ENCODE assay signal across 8 cellular contexts in the genomic region with DNA sequence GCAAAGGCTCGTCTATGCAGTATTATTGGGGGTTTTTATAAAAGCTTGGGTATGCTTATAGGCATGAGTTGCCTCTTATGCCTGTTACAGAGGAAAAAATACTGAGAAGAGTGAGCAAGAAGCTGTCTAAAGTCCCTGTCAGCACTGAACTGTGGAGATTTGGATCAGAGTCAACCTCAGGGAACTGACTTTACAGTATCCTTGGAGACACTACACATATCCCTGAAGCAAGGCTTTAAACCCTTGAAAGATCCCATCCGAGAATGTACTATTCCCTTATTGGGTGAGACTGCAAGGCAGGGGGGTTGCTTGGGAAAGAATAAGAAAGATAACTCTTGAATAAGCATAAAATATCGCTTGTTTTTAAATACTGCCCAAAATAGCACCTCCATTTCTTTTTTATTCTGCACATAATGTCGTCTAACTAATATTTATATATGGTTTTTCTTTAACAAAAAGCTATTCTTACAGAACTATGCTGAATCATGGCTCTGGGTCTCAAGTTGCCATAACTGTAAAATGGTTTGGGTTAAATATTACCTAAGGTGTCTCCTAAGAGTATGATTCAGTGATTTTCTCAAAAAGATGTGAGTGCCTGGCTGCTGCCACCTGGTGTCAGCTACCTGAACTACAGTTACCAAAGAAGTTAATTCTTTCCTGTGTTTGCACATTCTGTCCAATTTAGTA.
DNase-seq lines count a peak whose midpoint lies in the region; ATAC-seq, FAIRE-seq and TF ChIP-seq lines count a peak whose summit lies in the region.

No MANE protein-coding gene starts in this region.

- H3K9me3 Mint-ChIP-seq in WTC11 = no peaks in the 10 kb centered on the region

- no peaks in the 10 kb centered on the region for H3K27me3 Mint-ChIP-seq in WTC11 (ENCODE audit: low read depth)

- no peak for FAIRE-seq in small intestine (lab: Jason Lieb, UNC)

- POLR2A ChIA-PET in WTC11 (lab: Charles Lee) = no interaction called here

- no peak overlapping the region for H3K27ac ChIP-seq in small intestine (ENCODE audit: low read depth in 1 of 2, low read length in 1 of 2)

- 35 to 55% (median 37%) methylated on average over 4 of the region's 4 CpGs for WGBS in small intestine, 3 donors

- H3K4me1 Mint-ChIP-seq in WTC11 = peaks cover 20% of the 10 kb centered on the region

- H3K36me3 Mint-ChIP-seq in WTC11 = no peaks in the 10 kb centered on the region

- H3K4me3 Mint-ChIP-seq in WTC11 = no peak overlapping the region

- H3K4me3 ChIP-seq in HAP-1 = no peak overlapping the region
- no peak overlapping the region for H3K4me3 ChIP-seq in small intestine (ENCODE audit: low read depth in 1 of 2, low read length in 2 of 2)

- H3K27me3 ChIP-seq in HAP-1 (ENCODE audit: low read depth) (no peaks in the 10 kb centered on the region), small intestine (ENCODE audit: control insufficient read depth in 2 of 2, insufficient read depth in 2 of 2, low read length in 2 of 2) (no peaks in the 10 kb centered on the region)

- ATAC-seq in WTC11 = 0 out of 2 replicates have a peak, but pooled peaks have one; percentile 32

- peak; percentile 15 for TF ChIP-seq CTCF in GM12801 (IDR thresholded peaks at IDR 0.05; ENCODE audit: extremely low read depth, insufficient read length)
- TF ChIP-seq CTCF in LNCAP (IDR thresholded peaks at IDR 0.05) = peak; percentile 90
- TF ChIP-seq CTCF in WTC11 (IDR thresholded peaks at IDR 0.05) = peak; percentile 60

- DNase-seq in ACHN (peak; percentile 86), HAP-1 (ENCODE audit: low spot score in 2 of 2) (peak; percentile 47 to 68), WTC11 (ENCODE audit: low spot score) (peak; percentile 44), glomerular visceral epithelial cell (ENCODE audit: extremely low spot score) (peak; percentile 79), small intestine (peak; percentile 31)
- no peak for DNase-seq in NK-92 treated with Interleukin-12 subunit alpha and Interleukin-12 subunit beta, amount 100 ng/mL, for 24 hours (lab: John Stamatoyannopoulos, UW)

- H3K9me3 ChIP-seq in HAP-1 (no peaks in the 10 kb centered on the region), small intestine (ENCODE audit: control insufficient read depth, low read depth) (no peaks in the 10 kb centered on the region)

- H3K36me3 ChIP-seq in HAP-1 (replicated peaks) = no peaks in the 10 kb centered on the region
- H3K36me3 ChIP-seq in small intestine (ENCODE audit: control insufficient read depth in 2 of 2, insufficient read depth in 2 of 2, low read length in 2 of 2) = no peaks in the 10 kb centered on the region

- H3K27ac Mint-ChIP-seq in WTC11 = no peak overlapping the region

- CTCF ChIA-PET in WTC11 (lab: Charles Lee) = interaction anchor here (0.9 to 1.6 kb wide), 9 partner anchors 10 to 180 kb away, joined by 3 to 6 read pairs (median 4); no protein-coding TSS in a partner anchor

- H3K4me1 ChIP-seq in HAP-1 (no peaks in the 10 kb centered on the region), small intestine (ENCODE audit: control insufficient read depth in 2 of 2, insufficient read depth in 1 of 2, low read depth in 1 of 2, low read length in 1 of 2) (no peaks in the 10 kb centered on the region)

- in situ Hi-C loops in ACHN (cut with HindIII; ENCODE audit: low pct_ligation_motif_present, low pct_unique_long_range_greater_than_20kb, low sequenced_read_pairs) (no loop called here), HAP-1 (cut with MboI; ENCODE audit: low sequenced_read_pairs) (loop anchor here (25.0 kb wide), 1 partner anchor 148 kb away; no protein-coding TSS in a partner anchor)

TF ChIP-seq in WTC11, 78 proteins besides CTCF, POLR2A, EP300 and RAD21:
- TF ChIP-seq ZNF423 (CRISPR knock-in tag; IDR thresholded peaks at IDR 0.05) (no peak), E2F4 (CRISPR knock-in tag; IDR thresholded peaks at IDR 0.05; ENCODE audit: borderline replicate concordance, low read depth) (no peak), ELF4 (CRISPR knock-in tag; IDR thresholded peaks at IDR 0.05; ENCODE audit: low read depth) (no peak), USF1 (CRISPR knock-in tag; IDR thresholded peaks at IDR 0.05) (no peak), ZNF671 (CRISPR knock-in tag; IDR thresholded peaks at IDR 0.05) (no peak), ATF2 (CRISPR knock-in tag; IDR thresholded peaks at IDR 0.05; ENCODE audit: borderline replicate concordance, low read depth) (no peak), KAT7 (CRISPR knock-in tag; IDR thresholded peaks at IDR 0.05; ENCODE audit: borderline replicate concordance) (no peak), MLX (CRISPR knock-in tag; IDR thresholded peaks at IDR 0.05) (no peak), ZBTB21 (CRISPR knock-in tag; IDR thresholded peaks at IDR 0.05; ENCODE audit: borderline replicate concordance) (no peak), FOXJ3 (CRISPR knock-in tag; IDR thresholded peaks at IDR 0.05; ENCODE audit: borderline replicate concordance) (no peak), EMX1 (CRISPR knock-in tag; IDR thresholded peaks at IDR 0.05) (no peak)
- TF ChIP-seq, protein P1, sequence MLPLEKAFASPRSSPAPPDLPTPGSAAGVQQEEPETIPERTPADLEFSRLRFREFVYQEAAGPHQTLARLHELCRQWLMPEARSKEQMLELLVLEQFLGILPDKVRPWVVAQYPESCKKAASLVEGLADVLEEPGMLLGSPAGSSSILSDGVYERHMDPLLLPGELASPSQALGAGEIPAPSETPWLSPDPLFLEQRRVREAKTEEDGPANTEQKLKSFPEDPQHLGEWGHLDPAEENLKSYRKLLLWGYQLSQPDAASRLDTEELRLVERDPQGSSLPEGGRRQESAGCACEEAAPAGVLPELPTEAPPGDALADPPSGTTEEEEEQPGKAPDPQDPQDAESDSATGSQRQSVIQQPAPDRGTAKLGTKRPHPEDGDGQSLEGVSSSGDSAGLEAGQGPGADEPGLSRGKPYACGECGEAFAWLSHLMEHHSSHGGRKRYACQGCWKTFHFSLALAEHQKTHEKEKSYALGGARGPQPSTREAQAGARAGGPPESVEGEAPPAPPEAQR (CRISPR knock-in tag; IDR thresholded peaks at IDR 0.05) = no peak

Comparison
In these comparisons a context has a peak if more than half of its experiments do, and no peak if none do; other contexts are left out.
1. CTCF ChIP-seq: peak in every context shown above with its lines; median percentile 90 in LNCAP; 60 in WTC11; 15 in GM12801.